8 cellular contexts compared by ENCODE assay signal in the genomic region with DNA sequence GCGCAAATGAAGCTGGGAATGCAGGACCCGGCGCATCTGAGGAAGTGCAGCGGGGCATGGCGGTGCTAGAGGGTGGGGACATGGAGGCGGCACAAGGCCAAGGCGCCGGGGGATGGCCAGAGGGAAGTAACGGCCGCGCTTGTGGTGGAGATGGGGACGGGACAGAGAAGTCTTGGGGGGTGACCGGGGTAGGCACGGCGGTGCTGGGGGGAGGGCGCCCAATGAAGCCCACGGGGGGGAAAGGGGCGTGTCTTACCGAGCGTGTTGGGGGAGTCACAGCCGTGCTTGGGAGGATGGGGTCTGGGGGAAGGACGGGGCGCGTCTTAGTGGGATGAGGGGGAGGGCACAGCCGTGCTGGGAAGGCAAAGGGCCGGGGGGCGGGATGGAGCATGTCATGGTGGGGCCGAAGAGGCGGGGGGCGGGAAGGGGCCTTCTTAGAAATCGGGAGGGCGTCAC. TPM values are rescaled to one million over a fixed set of nuclear protein-coding genes. Genes with fewer than 3 reads are reported as not detected.
DNase-seq lines count a peak whose midpoint lies in the region; ATAC-seq and TF ChIP-seq lines count a peak whose summit lies in the region.

No MANE protein-coding gene starts in this region.

- POLR2A ChIA-PET in Caco-2 (lab: Charles Lee): no interaction called here

- intact Hi-C loops in Caco-2 (cut with micrococcal nuclease; ENCODE audit: unreplicated experiment): loop anchor here (2.0 kb wide), 1 partner anchor 29 kb away; no protein-coding TSS in a partner anchor
- intact Hi-C loops in Right ventricle myocardium inferior (cut with DNase I): no loop called here
- intact Hi-C loops in ovary (cut with DNase I): no loop called here

- no peak overlapping the region for H3K27ac Mint-ChIP-seq in Caco-2 (ENCODE audit: unreplicated experiment)

- TF ChIP-seq CTCF in Caco-2 (IDR thresholded peaks at IDR 0.05; ENCODE audit: insufficient read depth in 1 of 2, low read depth in 1 of 2, low read length in 1 of 2, severe bottlenecking in 1 of 2, unreplicated experiment in 1 of 2) (no peak), WI38 (IDR thresholded peaks at IDR 0.05; ENCODE audit: low read depth, low read length) (no peak), ovary (IDR thresholded peaks at IDR 0.05) (no peak)

- H3K4me3 Mint-ChIP-seq in Caco-2 (ENCODE audit: unreplicated experiment): peak overlapping the region; percentile 38

- ATAC-seq in Right ventricle myocardium inferior (peak; percentile 36), GM21390 (IDR thresholded peaks at IDR 0.05; ENCODE audit: unreplicated experiment) (no peak), HG02642 (IDR thresholded peaks at IDR 0.05; ENCODE audit: poor library complexity, unreplicated experiment) (no peak)
- ATAC-seq in activated CD4-positive, CD25-positive, alpha-beta regulatory T cell treated with anti-CD3 and anti-CD28 coated beads, Interleukin-2, amount 50 U/mL, for 24 hours: no peak

- CTCF ChIA-PET in Caco-2 (lab: Charles Lee): no interaction called here

- H3K27me3 ChIP-seq in Caco-2 (replicated peaks; ENCODE audit: control insufficient read depth, insufficient read depth, low read length): no peaks in the 10 kb centered on the region
- H3K27me3 ChIP-seq in ovary: no peaks in the 10 kb centered on the region

- H3K4me1 ChIP-seq in Caco-2: no peaks in the 10 kb centered on the region; the same call in 1 of the 2 replicates
- H3K4me1 ChIP-seq in ovary (ENCODE audit: insufficient read depth): no peaks in the 10 kb centered on the region

- H3K27me3 Mint-ChIP-seq in Caco-2 (ENCODE audit: insufficient read depth, unreplicated experiment): no peaks in the 10 kb centered on the region

- peak overlapping the region; percentile 96 for H3K27ac ChIP-seq in ovary

- H3K9me3 Mint-ChIP-seq in Caco-2 (ENCODE audit: unreplicated experiment): no peaks in the 10 kb centered on the region

- H3K36me3 Mint-ChIP-seq in Caco-2 (ENCODE audit: insufficient read depth, unreplicated experiment): peaks cover 15% of the 10 kb centered on the region

- H3K36me3 ChIP-seq in Caco-2 (ENCODE audit: control insufficient read depth, insufficient read depth, low read length) (no peaks in the 10 kb centered on the region), ovary (no peaks in the 10 kb centered on the region)

- WGBS in ovary, 3 donors: 2 to 4% (median 2%) methylated on average over 24 to 32 of the region's 32 CpGs

- DNase-seq in Caco-2 (no peak), Right ventricle myocardium inferior (ENCODE audit: missing footprints) (no peak), ovary (peak in 3 of 5 donors; percentile 70 to 80 (median 75))
- no peak for DNase-seq in effector CD4-positive, alpha-beta T cell

- no TSS peak for BruUV-seq in Caco-2 (replicated peaks; lab: Mats Ljungman, UMichigan)

- no peak for TF ChIP-seq EP300 in ovary (IDR thresholded peaks at IDR 0.05)

- no peak for TF ChIP-seq POLR2A in ovary (IDR thresholded peaks at IDR 0.05)

- no peaks in the 10 kb centered on the region for H3K9me3 ChIP-seq in Caco-2
- peaks cover 0 to 3% of the 10 kb centered on the region in 2 donors for H3K9me3 ChIP-seq in ovary

- H3K4me3 ChIP-seq in Caco-2 (ENCODE audit: low read depth, low read length) (no peak overlapping the region), WI38 (ENCODE audit: low read depth, low read length) (peak overlapping the region; percentile 51), ovary (peak overlapping the region; percentile 77)

- no peaks in the 10 kb centered on the region for H3K4me1 Mint-ChIP-seq in Caco-2 (ENCODE audit: low read depth, unreplicated experiment)

RNA-seq across cellular contexts. Expression of a gene that starts 1.0 kb away (rescaled TPM):
- total RNA-seq in Caco-2 (2022): 5.8 TPM in 2 replicates
- total RNA-seq in Right ventricle myocardium inferior: 5.4 TPM
- total RNA-seq in ovary: 10 to 100 TPM; 19.7 to 45.0 (median 41.4) TPM
- 10 to 100 TPM; 24.2 to 46.7 TPM for polyA plus RNA-seq in ovary

Comparison
In these comparisons a context has a peak if more than half of its experiments do, and no peak if none do; other contexts are left out.
1. DNase-seq: peak in ovary (3 of 5); none in Caco-2 (0 of 2), Right ventricle myocardium inferior (single experiment) and effector CD4-positive, alpha-beta T cell (single experiment).